Comparison of ENCODE assay signal across 1 cellular context in the genomic region with DNA sequence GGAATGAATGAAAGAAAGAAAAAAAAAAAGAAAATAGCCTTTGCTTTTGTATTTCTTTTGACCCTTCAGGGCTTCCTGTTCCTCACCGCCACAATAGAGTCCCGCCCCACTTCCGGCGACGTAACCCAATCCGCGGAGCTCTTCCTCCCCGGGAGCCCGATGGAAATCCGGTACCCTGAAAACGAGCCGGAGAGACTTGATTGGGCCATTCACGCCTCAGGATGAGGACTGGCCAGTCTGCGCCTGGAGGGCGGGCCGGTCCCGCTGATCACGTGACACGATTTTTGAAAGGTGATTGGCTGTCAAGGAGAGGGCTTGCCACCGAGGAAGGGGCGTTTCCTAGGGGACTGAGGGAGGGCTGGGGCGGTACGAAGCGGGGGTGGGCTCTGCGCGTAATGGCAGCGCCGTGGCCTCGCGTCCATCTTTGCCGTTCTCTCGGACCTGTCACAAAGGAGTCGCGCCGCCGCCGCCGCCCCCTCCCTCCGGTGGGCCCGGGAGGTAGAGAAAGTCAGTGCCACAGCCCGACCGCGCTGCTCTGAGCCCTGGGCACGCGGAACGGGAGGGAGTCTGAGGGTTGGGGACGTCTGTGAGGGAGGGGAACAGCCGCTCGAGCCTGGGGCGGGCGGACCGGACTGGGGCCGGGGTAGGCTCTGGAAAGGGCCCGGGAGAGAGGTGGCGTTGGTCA.
TF ChIP-seq lines count a peak whose summit lies in the region.

A gene with protein sequence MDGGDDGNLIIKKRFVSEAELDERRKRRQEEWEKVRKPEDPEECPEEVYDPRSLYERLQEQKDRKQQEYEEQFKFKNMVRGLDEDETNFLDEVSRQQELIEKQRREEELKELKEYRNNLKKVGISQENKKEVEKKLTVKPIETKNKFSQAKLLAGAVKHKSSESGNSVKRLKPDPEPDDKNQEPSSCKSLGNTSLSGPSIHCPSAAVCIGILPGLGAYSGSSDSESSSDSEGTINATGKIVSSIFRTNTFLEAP (minus strand): TSS at position 95 of the 685 bp plus-strand sequence. CDS start 12,185 bp downstream, outside the sequence.
TSS of gene RSPRY1 (plus strand) at position 385 of the 685 bp plus-strand sequence. CDS start 18,330 bp downstream, outside the sequence.

TF ChIP-seq in HepG2, 621 proteins besides CTCF, POLR2A, EP300 and RAD21 (continued from another document and continues in another):
- TF ChIP-seq, protein P1, sequence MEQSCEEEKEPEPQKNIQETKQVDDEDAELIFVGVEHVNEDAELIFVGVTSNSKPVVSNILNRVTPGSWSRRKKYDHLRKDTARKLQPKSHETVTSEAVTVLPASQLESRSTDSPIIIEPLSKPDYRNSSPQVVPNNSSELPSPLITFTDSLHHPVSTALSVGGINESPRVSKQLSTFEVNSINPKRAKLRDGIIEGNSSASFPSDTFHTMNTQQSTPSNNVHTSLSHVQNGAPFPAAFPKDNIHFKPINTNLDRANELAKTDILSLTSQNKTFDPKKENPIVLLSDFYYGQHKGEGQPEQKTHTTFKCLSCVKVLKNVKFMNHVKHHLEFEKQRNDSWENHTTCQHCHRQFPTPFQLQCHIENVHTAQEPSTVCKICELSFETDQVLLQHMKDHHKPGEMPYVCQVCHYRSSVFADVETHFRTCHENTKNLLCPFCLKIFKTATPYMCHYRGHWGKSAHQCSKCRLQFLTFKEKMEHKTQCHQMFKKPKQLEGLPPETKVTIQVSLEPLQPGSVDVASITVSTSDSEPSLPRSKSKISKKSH (CRISPR knock-in tag; IDR thresholded peaks at IDR 0.05; ENCODE audit: borderline replicate concordance) = peak; percentile 95
- TF ChIP-seq ZNF232 (CRISPR knock-in tag; IDR thresholded peaks at IDR 0.05; ENCODE audit: borderline replicate concordance) = 0 out of 2 replicates have a peak, but pooled peaks have one; percentile 10
- TF ChIP-seq, protein P2, sequence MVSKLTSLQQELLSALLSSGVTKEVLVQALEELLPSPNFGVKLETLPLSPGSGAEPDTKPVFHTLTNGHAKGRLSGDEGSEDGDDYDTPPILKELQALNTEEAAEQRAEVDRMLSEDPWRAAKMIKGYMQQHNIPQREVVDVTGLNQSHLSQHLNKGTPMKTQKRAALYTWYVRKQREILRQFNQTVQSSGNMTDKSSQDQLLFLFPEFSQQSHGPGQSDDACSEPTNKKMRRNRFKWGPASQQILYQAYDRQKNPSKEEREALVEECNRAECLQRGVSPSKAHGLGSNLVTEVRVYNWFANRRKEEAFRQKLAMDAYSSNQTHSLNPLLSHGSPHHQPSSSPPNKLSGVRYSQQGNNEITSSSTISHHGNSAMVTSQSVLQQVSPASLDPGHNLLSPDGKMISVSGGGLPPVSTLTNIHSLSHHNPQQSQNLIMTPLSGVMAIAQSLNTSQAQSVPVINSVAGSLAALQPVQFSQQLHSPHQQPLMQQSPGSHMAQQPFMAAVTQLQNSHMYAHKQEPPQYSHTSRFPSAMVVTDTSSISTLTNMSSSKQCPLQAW (CRISPR knock-in tag; IDR thresholded peaks at IDR 0.05) = peak; percentile 50
- 0 out of 2 replicates have a peak, but pooled peaks have one; percentile 63 for TF ChIP-seq NR3C1 (CRISPR knock-in tag; IDR thresholded peaks at IDR 0.05)
- TF ChIP-seq CHD2 (IDR thresholded peaks at IDR 0.05; ENCODE audit: low read depth, low read length) = 0 out of 2 replicates have a peak, but pooled peaks have one; percentile 34
- TF ChIP-seq PRPF4 (IDR thresholded peaks at IDR 0.05; ENCODE audit: low read depth, low read length, poor library complexity, severe bottlenecking) = no peak
- peak; percentile 63; the same call in 1 of the 2 replicates for TF ChIP-seq ARNT2 (CRISPR knock-in tag; IDR thresholded peaks at IDR 0.05; ENCODE audit: low read depth)
- no peak for TF ChIP-seq ZNF598 (CRISPR knock-in tag; IDR thresholded peaks at IDR 0.05; ENCODE audit: borderline replicate concordance)
- TF ChIP-seq ZNF282 (IDR thresholded peaks at IDR 0.05; ENCODE audit: partially characterized antibody) = no peak
- TF ChIP-seq, protein P3, sequence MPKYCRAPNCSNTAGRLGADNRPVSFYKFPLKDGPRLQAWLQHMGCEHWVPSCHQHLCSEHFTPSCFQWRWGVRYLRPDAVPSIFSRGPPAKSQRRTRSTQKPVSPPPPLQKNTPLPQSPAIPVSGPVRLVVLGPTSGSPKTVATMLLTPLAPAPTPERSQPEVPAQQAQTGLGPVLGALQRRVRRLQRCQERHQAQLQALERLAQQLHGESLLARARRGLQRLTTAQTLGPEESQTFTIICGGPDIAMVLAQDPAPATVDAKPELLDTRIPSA (CRISPR knock-in tag; IDR thresholded peaks at IDR 0.05; ENCODE audit: borderline replicate concordance) = no peak
- TF ChIP-seq THAP11 (CRISPR knock-in tag; IDR thresholded peaks at IDR 0.05) = peak; percentile 81
- peak; percentile 78; the same call in 1 of the 2 replicates for TF ChIP-seq KAT7 (CRISPR knock-in tag; IDR thresholded peaks at IDR 0.05; ENCODE audit: borderline replicate concordance)
- TF ChIP-seq ZNF225 (CRISPR knock-in tag; IDR thresholded peaks at IDR 0.05) = peak; percentile 99
- peak; percentile 54; the same call in 1 of the 2 replicates for TF ChIP-seq RFX3 (CRISPR knock-in tag; IDR thresholded peaks at IDR 0.05)
- TF ChIP-seq ZNF883 (CRISPR knock-in tag; IDR thresholded peaks at IDR 0.05; ENCODE audit: not compliant biosample characterization) = peak; percentile 86
- no peak for TF ChIP-seq NBN (conservative IDR thresholded peaks at IDR 0.05)
- peak; percentile 36 for TF ChIP-seq PHF5A (CRISPR knock-in tag; IDR thresholded peaks at IDR 0.05; ENCODE audit: low read depth, unreplicated experiment)
- no peak for TF ChIP-seq ZNF337 (CRISPR knock-in tag; IDR thresholded peaks at IDR 0.05; ENCODE audit: borderline replicate concordance, low read depth)
- TF ChIP-seq TP53 (CRISPR knock-in tag; conservative IDR thresholded peaks at IDR 0.05) = no peak
- TF ChIP-seq ELK4 (CRISPR knock-in tag; IDR thresholded peaks at IDR 0.05; ENCODE audit: borderline replicate concordance) = no peak
- TF ChIP-seq KLF9 (CRISPR knock-in tag; IDR thresholded peaks at IDR 0.05; ENCODE audit: low read depth) = 0 out of 2 replicates have a peak, but pooled peaks have one; percentile 12
- TF ChIP-seq, protein P4, sequence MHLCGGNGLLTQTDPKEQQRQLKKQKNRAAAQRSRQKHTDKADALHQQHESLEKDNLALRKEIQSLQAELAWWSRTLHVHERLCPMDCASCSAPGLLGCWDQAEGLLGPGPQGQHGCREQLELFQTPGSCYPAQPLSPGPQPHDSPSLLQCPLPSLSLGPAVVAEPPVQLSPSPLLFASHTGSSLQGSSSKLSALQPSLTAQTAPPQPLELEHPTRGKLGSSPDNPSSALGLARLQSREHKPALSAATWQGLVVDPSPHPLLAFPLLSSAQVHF (CRISPR knock-in tag; IDR thresholded peaks at IDR 0.05) = no peak; the same call in 1 of the 2 replicates
- 0 out of 2 replicates have a peak, but pooled peaks have one; percentile 49 for TF ChIP-seq ZNF224 (CRISPR knock-in tag; IDR thresholded peaks at IDR 0.05)
- peak; percentile 87; the same call in 1 of the 2 replicates for TF ChIP-seq ZFP82 (CRISPR knock-in tag; IDR thresholded peaks at IDR 0.05; ENCODE audit: borderline replicate concordance)
- TF ChIP-seq, protein P5, sequence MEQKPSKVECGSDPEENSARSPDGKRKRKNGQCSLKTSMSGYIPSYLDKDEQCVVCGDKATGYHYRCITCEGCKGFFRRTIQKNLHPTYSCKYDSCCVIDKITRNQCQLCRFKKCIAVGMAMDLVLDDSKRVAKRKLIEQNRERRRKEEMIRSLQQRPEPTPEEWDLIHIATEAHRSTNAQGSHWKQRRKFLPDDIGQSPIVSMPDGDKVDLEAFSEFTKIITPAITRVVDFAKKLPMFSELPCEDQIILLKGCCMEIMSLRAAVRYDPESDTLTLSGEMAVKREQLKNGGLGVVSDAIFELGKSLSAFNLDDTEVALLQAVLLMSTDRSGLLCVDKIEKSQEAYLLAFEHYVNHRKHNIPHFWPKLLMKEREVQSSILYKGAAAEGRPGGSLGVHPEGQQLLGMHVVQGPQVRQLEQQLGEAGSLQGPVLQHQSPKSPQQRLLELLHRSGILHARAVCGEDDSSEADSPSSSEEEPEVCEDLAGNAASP (CRISPR knock-in tag; IDR thresholded peaks at IDR 0.05; ENCODE audit: borderline replicate concordance) = peak; percentile 45; the same call in 1 of the 2 replicates
- TF ChIP-seq RBFOX2 (IDR thresholded peaks at IDR 0.05; ENCODE audit: low read depth, low read length) = peak; percentile 92
- peak; percentile 57; the same call in 1 of the 2 replicates for TF ChIP-seq KLF13 (CRISPR knock-in tag; IDR thresholded peaks at IDR 0.05)
- TF ChIP-seq AHDC1 (CRISPR knock-in tag; IDR thresholded peaks at IDR 0.05; ENCODE audit: borderline replicate concordance) = peak; percentile 44; the same call in 1 of the 2 replicates
- no peak for TF ChIP-seq ZFYVE20 (CRISPR knock-in tag; IDR thresholded peaks at IDR 0.05; ENCODE audit: borderline replicate concordance, low read depth)
- TF ChIP-seq ZNF580 (CRISPR knock-in tag; IDR thresholded peaks at IDR 0.05; ENCODE audit: borderline replicate concordance, low read depth) = peak; percentile 65; the same call in 1 of the 2 replicates
- no peak for TF ChIP-seq ZNF3 (CRISPR knock-in tag; IDR thresholded peaks at IDR 0.05)
- TF ChIP-seq ZNF333 (CRISPR knock-in tag; IDR thresholded peaks at IDR 0.05; ENCODE audit: borderline replicate concordance) = peak; percentile 60; the same call in 1 of the 2 replicates
- no peak; the same call in 1 of the 2 replicates for TF ChIP-seq ZNF251 (CRISPR knock-in tag; IDR thresholded peaks at IDR 0.05)
- TF ChIP-seq, protein P6, sequence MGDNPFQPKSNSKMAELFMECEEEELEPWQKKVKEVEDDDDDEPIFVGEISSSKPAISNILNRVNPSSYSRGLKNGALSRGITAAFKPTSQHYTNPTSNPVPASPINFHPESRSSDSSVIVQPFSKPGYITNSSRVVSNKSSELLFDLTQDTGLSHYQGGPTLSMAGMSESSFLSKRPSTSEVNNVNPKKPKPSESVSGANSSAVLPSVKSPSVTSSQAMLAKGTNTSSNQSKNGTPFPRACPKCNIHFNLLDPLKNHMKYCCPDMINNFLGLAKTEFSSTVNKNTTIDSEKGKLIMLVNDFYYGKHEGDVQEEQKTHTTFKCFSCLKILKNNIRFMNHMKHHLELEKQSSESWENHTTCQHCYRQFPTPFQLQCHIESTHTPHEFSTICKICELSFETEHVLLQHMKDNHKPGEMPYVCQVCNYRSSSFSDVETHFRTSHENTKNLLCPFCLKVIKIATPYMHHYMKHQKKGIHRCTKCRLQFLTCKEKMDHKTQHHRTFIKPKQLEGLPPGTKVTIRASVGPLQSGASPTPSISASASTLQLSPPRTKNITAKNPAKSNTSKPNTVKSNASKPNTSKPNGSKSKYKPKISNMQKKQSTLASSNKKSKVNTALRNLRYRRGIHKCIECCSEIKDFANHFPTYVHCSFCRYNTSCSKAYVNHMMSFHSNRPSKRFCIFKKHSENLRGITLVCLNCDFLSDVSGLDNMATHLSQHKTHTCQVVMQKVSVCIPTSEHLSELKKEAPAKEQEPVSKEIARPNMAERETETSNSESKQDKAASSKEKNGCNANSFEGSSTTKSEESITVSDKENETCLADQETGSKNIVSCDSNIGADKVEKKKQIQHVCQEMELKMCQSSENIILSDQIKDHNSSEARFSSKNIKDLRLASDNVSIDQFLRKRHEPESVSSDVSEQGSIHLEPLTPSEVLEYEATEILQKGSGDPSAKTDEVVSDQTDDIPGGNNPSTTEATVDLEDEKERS (CRISPR knock-in tag; IDR thresholded peaks at IDR 0.05) = peak; percentile 92
- 0 out of 2 replicates have a peak, but pooled peaks have one; percentile 48 for TF ChIP-seq ZNF709 (CRISPR knock-in tag; IDR thresholded peaks at IDR 0.05)
- TF ChIP-seq SIN3B (IDR thresholded peaks at IDR 0.05; ENCODE audit: low read length) = no peak
- no peak for TF ChIP-seq ZNF530 (CRISPR knock-in tag; IDR thresholded peaks at IDR 0.05; ENCODE audit: low read depth)
- TF ChIP-seq RFX5 (IDR thresholded peaks at IDR 0.05; ENCODE audit: low read depth, low read length) = 0 out of 2 replicates have a peak, but pooled peaks have one; percentile 52
